Comparison of ENCODE assay signal across 8 cellular contexts in the genomic region with DNA sequence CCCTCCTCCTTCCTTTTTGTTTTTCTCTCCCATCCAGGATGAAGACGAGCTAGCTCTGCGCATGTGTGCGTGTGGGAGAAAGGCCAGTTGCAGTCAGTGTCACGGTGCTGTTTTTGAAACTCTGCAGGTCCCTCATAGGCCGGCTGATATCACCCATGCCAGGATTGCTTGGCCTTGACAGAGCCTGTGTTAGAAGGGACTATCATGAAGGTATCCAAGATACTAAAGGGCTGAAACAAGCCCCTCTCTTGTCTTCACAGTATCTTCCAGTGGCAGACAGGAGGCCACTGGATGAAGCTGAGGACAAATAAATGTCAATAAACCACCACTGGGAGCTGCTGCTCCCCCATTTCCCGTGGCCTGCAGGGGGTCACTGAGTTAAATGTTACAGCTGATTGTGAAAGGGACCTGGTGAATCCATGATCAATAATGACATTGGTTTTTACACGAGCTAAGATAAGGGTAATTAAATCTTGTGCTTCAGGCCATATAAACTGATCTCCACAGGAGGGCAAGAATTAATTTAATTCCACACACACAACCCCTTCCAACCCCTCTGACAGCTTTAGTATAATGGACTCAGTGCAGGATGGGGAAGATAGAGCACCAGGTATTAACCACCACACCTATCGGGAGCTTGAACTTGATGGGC.
DNase-seq lines count a peak whose midpoint lies in the region; ATAC-seq and TF ChIP-seq lines count a peak whose summit lies in the region.

No MANE protein-coding gene starts in this region.

- H3K27me3 Mint-ChIP-seq in activated T-cell treated with anti-CD3 and anti-CD28 coated beads, Interleukin-2, amount 50 U/mL, for 24 hours: no peaks in the 10 kb centered on the region
- peaks cover 6% of the 10 kb centered on the region for H3K27me3 Mint-ChIP-seq in activated T-cell treated with anti-CD3 and anti-CD28 coated beads, Interleukin-2, amount 50 U/mL, for 72 hours (ENCODE audit: low read depth)
- peaks cover 5% of the 10 kb centered on the region for H3K27me3 Mint-ChIP-seq in dendritic cell treated with granulocyte-macrophage colony-stimulating factor and Interleukin-4, amounts not matched to agents 40 ng/mL and 50 ng/mL, for 4 days

- no peak for TF ChIP-seq CTCF in upper lobe of right lung (IDR thresholded peaks at IDR 0.05)

- H3K27ac ChIP-seq in mucosa of rectum (ENCODE audit: low read depth in 2 of 2, low read length in 2 of 2): peak overlapping the region; percentile 82 to 83
- peak overlapping the region; percentile 55 for H3K27ac ChIP-seq in upper lobe of right lung

- intact Hi-C loops in dendritic cell treated with granulocyte-macrophage colony-stimulating factor and Interleukin-4, amounts not matched to agents 40 ng/mL and 50 ng/mL, for 4 days (cut with micrococcal nuclease): no loop called here
- intact Hi-C loops in upper lobe of right lung (cut with DNase I): no loop called here

- H3K4me1 ChIP-seq in mucosa of rectum (ENCODE audit: control insufficient read depth in 2 of 2, insufficient read depth in 2 of 2, low read length in 2 of 2): peaks cover 26 to 31% of the 10 kb centered on the region in 2 donors
- H3K4me1 ChIP-seq in upper lobe of right lung: peaks cover 13% of the 10 kb centered on the region

- no peaks in the 10 kb centered on the region for H3K36me3 Mint-ChIP-seq in activated T-cell treated with anti-CD3 and anti-CD28 coated beads, Interleukin-2, amount 50 U/mL, for 24 hours (ENCODE audit: low read depth)
- no peaks in the 10 kb centered on the region for H3K36me3 Mint-ChIP-seq in activated T-cell treated with anti-CD3 and anti-CD28 coated beads, Interleukin-2, amount 50 U/mL, for 72 hours (ENCODE audit: insufficient read depth in 2 of 2)
- H3K36me3 Mint-ChIP-seq in dendritic cell treated with granulocyte-macrophage colony-stimulating factor and Interleukin-4, amounts not matched to agents 40 ng/mL and 50 ng/mL, for 4 days (ENCODE audit: low read depth): no peaks in the 10 kb centered on the region

- ATAC-seq in activated T-cell treated with anti-CD3 and anti-CD28 coated beads, Interleukin-2, amount 50 U/mL, for 72 hours (replicated peaks in 1 of 2): no peak
- ATAC-seq in upper lobe of right lung (no peak), GM18873 (IDR thresholded peaks at IDR 0.05; ENCODE audit: low FRiP score, unreplicated experiment) (no peak)

- H3K27ac Mint-ChIP-seq in activated T-cell treated with anti-CD3 and anti-CD28 coated beads, Interleukin-2, amount 50 U/mL, for 24 hours: peak overlapping the region; percentile 55
- no peak overlapping the region for H3K27ac Mint-ChIP-seq in activated T-cell treated with anti-CD3 and anti-CD28 coated beads, Interleukin-2, amount 50 U/mL, for 72 hours
- peak overlapping the region; percentile 17 for H3K27ac Mint-ChIP-seq in dendritic cell treated with granulocyte-macrophage colony-stimulating factor and Interleukin-4, amounts not matched to agents 40 ng/mL and 50 ng/mL, for 4 days

- no peak overlapping the region for H3K4me3 Mint-ChIP-seq in activated T-cell treated with anti-CD3 and anti-CD28 coated beads, Interleukin-2, amount 50 U/mL, for 24 hours
- H3K4me3 Mint-ChIP-seq in activated T-cell treated with anti-CD3 and anti-CD28 coated beads, Interleukin-2, amount 50 U/mL, for 72 hours: peak overlapping the region in 1 of 2 donors; percentile 11
- no peak overlapping the region for H3K4me3 Mint-ChIP-seq in dendritic cell treated with granulocyte-macrophage colony-stimulating factor and Interleukin-4, amounts not matched to agents 40 ng/mL and 50 ng/mL, for 4 days

- H3K4me1 Mint-ChIP-seq in activated T-cell treated with anti-CD3 and anti-CD28 coated beads, Interleukin-2, amount 50 U/mL, for 24 hours (ENCODE audit: low read depth): peaks cover 24% of the 10 kb centered on the region
- H3K4me1 Mint-ChIP-seq in activated T-cell treated with anti-CD3 and anti-CD28 coated beads, Interleukin-2, amount 50 U/mL, for 72 hours (ENCODE audit: low read depth): peaks cover 32% of the 10 kb centered on the region
- peaks cover 33% of the 10 kb centered on the region for H3K4me1 Mint-ChIP-seq in dendritic cell treated with granulocyte-macrophage colony-stimulating factor and Interleukin-4, amounts not matched to agents 40 ng/mL and 50 ng/mL, for 4 days (ENCODE audit: low read depth)

- H3K4me3 ChIP-seq in mucosa of rectum (ENCODE audit: low read length in 2 of 2): no peak overlapping the region
- no peak overlapping the region for H3K4me3 ChIP-seq in upper lobe of right lung

- peak overlapping the region; percentile 42 to 50 for H3K9ac ChIP-seq in mucosa of rectum (ENCODE audit: low read depth in 1 of 2, low read length in 2 of 2)

- H3K9me3 ChIP-seq in mucosa of rectum (ENCODE audit: control insufficient read depth in 2 of 2, low read length in 2 of 2): no peaks in the 10 kb centered on the region
- no peaks in the 10 kb centered on the region for H3K9me3 ChIP-seq in upper lobe of right lung

- no peaks in the 10 kb centered on the region for H3K27me3 ChIP-seq in mucosa of rectum (ENCODE audit: control insufficient read depth in 2 of 2, insufficient read depth in 2 of 2, low read length in 2 of 2)
- H3K27me3 ChIP-seq in upper lobe of right lung: no peaks in the 10 kb centered on the region

- no peak for DNase-seq in activated T-cell treated with anti-CD3 and anti-CD28 coated beads, Interleukin-2, amount 50 U/mL, for 24 hours
- DNase-seq in activated T-cell treated with anti-CD3 and anti-CD28 coated beads, Interleukin-2, amount 50 U/mL, for 72 hours: no peak
- DNase-seq in upper lobe of right lung (no peak), NCI-H1048 (lab: John Stamatoyannopoulos, UW) (no peak), T1000 (lab: John Stamatoyannopoulos, UW) (no peak)

- H3K9me3 Mint-ChIP-seq in activated T-cell treated with anti-CD3 and anti-CD28 coated beads, Interleukin-2, amount 50 U/mL, for 24 hours: no peaks in the 10 kb centered on the region
- H3K9me3 Mint-ChIP-seq in activated T-cell treated with anti-CD3 and anti-CD28 coated beads, Interleukin-2, amount 50 U/mL, for 72 hours: no peaks in the 10 kb centered on the region
- H3K9me3 Mint-ChIP-seq in dendritic cell treated with granulocyte-macrophage colony-stimulating factor and Interleukin-4, amounts not matched to agents 40 ng/mL and 50 ng/mL, for 4 days: no peaks in the 10 kb centered on the region

- no peaks in the 10 kb centered on the region for H3K36me3 ChIP-seq in mucosa of rectum (ENCODE audit: control insufficient read depth in 2 of 2, insufficient read depth in 2 of 2, low read length in 2 of 2)
- H3K36me3 ChIP-seq in upper lobe of right lung: no peaks in the 10 kb centered on the region
